Comparison of ENCODE assay signal across 2 cellular contexts in genomic region chr19:8373867-8374813, GRCh38.
TF ChIP-seq lines count a peak whose summit lies in the region.

No MANE protein-coding gene starts in this region.

TF ChIP-seq in SK-N-SH, 30 proteins besides CTCF, POLR2A, EP300 and RAD21 (continued from another document):
- TF ChIP-seq USF1 (IDR thresholded peaks at IDR 0.05; ENCODE audit: borderline replicate concordance, low read depth): no peak
- TF ChIP-seq USF2 (IDR thresholded peaks at IDR 0.05; ENCODE audit: borderline replicate concordance, low read depth, low read length): no peak
- TF ChIP-seq TCF12 (IDR thresholded peaks at IDR 0.05): no peak
- no peak for TF ChIP-seq RFX5 (IDR thresholded peaks at IDR 0.05; ENCODE audit: low read length)
- no peak for TF ChIP-seq YY1 (IDR thresholded peaks at IDR 0.05; ENCODE audit: low read depth)
- TF ChIP-seq NFIC (IDR thresholded peaks at IDR 0.05; ENCODE audit: borderline replicate concordance): no peak
- TF ChIP-seq ELF1 (IDR thresholded peaks at IDR 0.05): no peak
- TF ChIP-seq CHD2 (IDR thresholded peaks at IDR 0.05; ENCODE audit: low read length, partially characterized antibody): no peak
- no peak for TF ChIP-seq PBX3 (IDR thresholded peaks at IDR 0.05)
- TF ChIP-seq GATA2 (CRISPR knock-in tag; IDR thresholded peaks at IDR 0.05): no peak
- no peak for TF ChIP-seq JUND (IDR thresholded peaks at IDR 0.05)
- TF ChIP-seq POLR2AphosphoS5 (IDR thresholded peaks at IDR 0.05; ENCODE audit: low read depth, low read length): no peak
- TF ChIP-seq MAX (IDR thresholded peaks at IDR 0.05; ENCODE audit: low read depth): no peak
- no peak for TF ChIP-seq SMC3 (IDR thresholded peaks at IDR 0.05; ENCODE audit: low read depth, low read length)

TF ChIP-seq in SK-N-SH treated with all-trans-retinoic acid at 6 μM for 48 hours, 23 proteins besides CTCF, POLR2A, EP300 and RAD21 (continued from another document):
- TF ChIP-seq TSHZ2 (CRISPR knock-in tag; IDR thresholded peaks at IDR 0.05) (no peak), ZNF8 (CRISPR knock-in tag; IDR thresholded peaks at IDR 0.05) (no peak), ZNF565 (CRISPR knock-in tag; conservative IDR thresholded peaks at IDR 0.05; ENCODE audit: low read depth) (no peak), BACH2 (CRISPR knock-in tag; IDR thresholded peaks at IDR 0.05; ENCODE audit: borderline replicate concordance) (no peak), ZFP3 (CRISPR knock-in tag; IDR thresholded peaks at IDR 0.05) (no peak), PATZ1 (CRISPR knock-in tag; IDR thresholded peaks at IDR 0.05; ENCODE audit: borderline replicate concordance) (no peak), RARB (CRISPR knock-in tag; IDR thresholded peaks at IDR 0.05) (no peak)
TF ChIP-seq in SK-N-SH treated with all-trans-retinoic acid at 6 μM for 48 hours: peak in this region for 0.
